ENCODE assay signal across 9 cellular contexts in the genomic region with DNA sequence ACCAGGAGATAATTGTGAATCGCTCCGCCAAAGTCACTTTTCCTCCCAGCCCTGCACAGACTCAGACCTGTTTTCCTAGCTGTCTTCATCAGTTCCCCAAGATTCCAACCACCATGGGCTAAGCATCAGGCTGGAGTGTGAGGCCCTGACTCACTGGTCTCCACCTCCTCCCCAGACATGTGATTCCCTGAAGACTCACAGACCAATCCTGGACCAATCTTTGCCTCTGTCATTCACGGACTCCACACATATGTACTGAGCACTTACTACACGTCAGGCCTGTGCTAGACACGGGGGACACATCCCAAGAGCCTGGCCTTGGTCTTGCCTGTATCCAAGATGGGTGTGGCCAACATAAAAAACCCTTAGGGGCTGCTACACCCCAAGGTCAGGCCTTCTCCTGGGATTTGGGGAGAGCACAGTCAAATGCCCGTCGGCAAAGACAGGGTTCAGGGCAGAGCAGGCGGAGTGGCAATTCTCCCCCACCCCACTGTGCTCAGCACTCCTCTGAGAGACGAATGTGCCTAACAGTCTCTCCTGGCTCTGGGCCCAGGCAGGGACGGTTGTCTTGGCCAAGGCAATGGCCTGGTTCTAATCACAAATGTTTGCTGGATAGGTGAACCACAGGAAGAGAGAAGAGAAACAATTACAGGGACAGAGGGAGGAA. TPM values are rescaled to one million over a fixed set of nuclear protein-coding genes. Genes with fewer than 3 reads are reported as not detected.
A peak's percentile ranks its signal among the peaks of the same experiment; 100 is the strongest.
DNase-seq lines count a peak whose midpoint lies in the region; ATAC-seq and TF ChIP-seq lines count a peak whose summit lies in the region.
"Had no signal": no experiment of that assay in that cellular context is flagged by ENCODE, and none has a peak within 500 bp of the region (broad histone marks: within the 10 kb centered on the region; RNA-seq: fewer than 3 reads in every experiment).

No MANE protein-coding gene starts in this region.

- H3K27me3 ChIP-seq in MM.1S (replicated peaks; ENCODE audit: insufficient read depth, low read length) (no peaks in the 10 kb centered on the region), mammary epithelial cell (ENCODE audit: insufficient read depth, low read length) (no peaks in the 10 kb centered on the region), lung (ENCODE audit: control insufficient read depth, insufficient read depth) (no peaks in the 10 kb centered on the region), tibial nerve (no peaks in the 10 kb centered on the region)

- no peaks in the 10 kb centered on the region for H3K9me2 ChIP-seq in MM.1S (replicated peaks; ENCODE audit: insufficient read depth, low read length)

- H3K9ac ChIP-seq in MM.1S (ENCODE audit: low read length) = no peak overlapping the region
- no peak overlapping the region for H3K9ac ChIP-seq in mammary epithelial cell (ENCODE audit: insufficient read depth, low read length)

- H4K20me1 ChIP-seq in MM.1S (ENCODE audit: insufficient read depth, low read length) (no peaks in the 10 kb centered on the region; the same call in 1 of the 2 replicates), mammary epithelial cell (ENCODE audit: insufficient read depth, low read length) (no peaks in the 10 kb centered on the region)

- H3K27ac ChIP-seq in MM.1S (ENCODE audit: low read length) = no peak overlapping the region; the same call in 1 of the 2 replicates
- peak overlapping the region; percentile 64 for H3K27ac ChIP-seq in mammary epithelial cell (ENCODE audit: insufficient read depth, low read depth, low read length)
- peak overlapping the region; percentile 37 to 57 for H3K27ac ChIP-seq in lung (ENCODE audit: low read depth in 1 of 2, low read length in 1 of 2)
- peak overlapping the region; percentile 88 to 99 (median 94) for H3K27ac ChIP-seq in tibial nerve
- H3K27ac ChIP-seq: HL-60 had no signal

- WGBS in mammary epithelial cell (ENCODE audit: low coverage, missing lambda C conversion rate) = 60% methylated on average over 9 of the region's 10 CpGs
- WGBS in lung, 2 donors = 68 to 75% methylated on average over 10 of the region's 10 CpGs
- WGBS in tibial nerve, 2 donors = 33 to 36% methylated on average over 10 of the region's 10 CpGs

- H2AFZ ChIP-seq in MM.1S (ENCODE audit: low read length) (no peak overlapping the region), mammary epithelial cell (ENCODE audit: low read depth, low read length) (peak overlapping the region; percentile 7)

- H3K4me2 ChIP-seq in MM.1S (ENCODE audit: low read depth, low read length) = peak overlapping the region; percentile 93
- peak overlapping the region; percentile 30 for H3K4me2 ChIP-seq in mammary epithelial cell (ENCODE audit: insufficient read depth, low read depth, low read length)

- H3K36me3 ChIP-seq in MM.1S (replicated peaks; ENCODE audit: insufficient read depth, low read length) (no peaks in the 10 kb centered on the region), mammary epithelial cell (ENCODE audit: insufficient read depth, low read length) (no peaks in the 10 kb centered on the region), lung (ENCODE audit: control insufficient read depth in 2 of 2, insufficient read depth in 2 of 2, low read length in 2 of 2) (no peaks in the 10 kb centered on the region), tibial nerve (no peaks in the 10 kb centered on the region)

- in situ Hi-C loops in mammary epithelial cell (cut with MboI; ENCODE audit: low sequenced_read_pairs in 2 of 2) = no loop called here

- peak in 1 of 2 donors; percentile 58 for TF ChIP-seq EP300 in tibial nerve (IDR thresholded peaks at IDR 0.05)

- ATAC-seq in lung (ENCODE audit: insufficient read depth, low FRiP score) = no peak

- H3K79me2 ChIP-seq in MM.1S (ENCODE audit: low read length) = peaks cover 83% of the 10 kb centered on the region
- H3K79me2 ChIP-seq in mammary epithelial cell (ENCODE audit: insufficient read depth, low read length) = peaks cover 75% of the 10 kb centered on the region

- DNase-seq in C1 segment of cervical spinal cord (lab: John Stamatoyannopoulos, UW) (peak in 11 of 14 donors; percentile 37 to 81 (median 62)), MM.1S (no peak), mammary epithelial cell (peak; percentile 75), lung (ENCODE audit: low spot score) (no peak), tibial nerve (ENCODE audit: low spot score in 2 of 2) (peak in 1 of 2 donors; percentile 58), retina (no peak), GM19238 (ENCODE audit: insufficient read length, low spot score) (no peak), HuH-7 (ENCODE audit: low spot score) (no peak)

- H3F3A ChIP-seq in MM.1S (ENCODE audit: insufficient read depth, low read length) = peaks cover 41% of the 10 kb centered on the region

- CTCF ChIA-PET in mammary epithelial cell (lab: Charles Lee; ENCODE audit: low non-redundant PET) = no interaction called here

- H3K4me3 ChIP-seq in MM.1S (ENCODE audit: low read length) (no peak overlapping the region), mammary epithelial cell (replicated peaks in 1 of 3; ENCODE audit: insufficient read depth in 1 of 3, low read depth in 2 of 3, low read length in 3 of 3) (no peak overlapping the region), lung (no peak overlapping the region), tibial nerve (no peak overlapping the region)

- TF ChIP-seq CTCF in MM.1S (IDR thresholded peaks at IDR 0.05; ENCODE audit: low read length) (no peak), mammary epithelial cell (conservative IDR thresholded peaks at IDR 0.05 in 1 of 2, IDR thresholded peaks at IDR 0.05 in 1 of 2; ENCODE audit: extremely low read depth in 1 of 2, insufficient read depth in 1 of 2, low read depth in 1 of 2, low read length in 2 of 2) (no peak), lung (IDR thresholded peaks at IDR 0.05; ENCODE audit: control extremely low read depth, extremely low read depth) (no peak), tibial nerve (IDR thresholded peaks at IDR 0.05) (no peak)

- intact Hi-C loops in mammary epithelial cell (cut with micrococcal nuclease) = loop anchor here (1.0 kb wide), 1 partner anchor 10 kb away; no protein-coding TSS in a partner anchor

- BruUV-seq in mammary epithelial cell (replicated peaks; lab: Mats Ljungman, UMichigan) = no TSS peak

- dilution Hi-C loops in mammary epithelial cell (cut with HindIII; ENCODE audit: low sequenced_read_pairs) = no loop called here

- H3K9me3 ChIP-seq in MM.1S (replicated peaks; ENCODE audit: insufficient read depth, low read length) = no peaks in the 10 kb centered on the region
- H3K9me3 ChIP-seq in mammary epithelial cell (replicated peaks; ENCODE audit: insufficient read depth, low read length) = no peaks in the 10 kb centered on the region
- H3K9me3 ChIP-seq in lung (ENCODE audit: control insufficient read depth in 2 of 2, insufficient read depth in 1 of 2, low read length in 1 of 2) = no peaks in the 10 kb centered on the region
- no peaks in the 10 kb centered on the region for H3K9me3 ChIP-seq in tibial nerve

- H3K4me1 ChIP-seq in MM.1S (ENCODE audit: low read length) = peaks cover 53% of the 10 kb centered on the region
- peaks cover 71% of the 10 kb centered on the region for H3K4me1 ChIP-seq in mammary epithelial cell (ENCODE audit: insufficient read depth, low read length)
- peaks cover 25 to 63% of the 10 kb centered on the region in 2 donors for H3K4me1 ChIP-seq in lung (ENCODE audit: control insufficient read depth in 2 of 2, insufficient read depth in 2 of 2, low read length in 2 of 2)
- H3K4me1 ChIP-seq in tibial nerve = peaks cover 3 to 100% (median 97%) of the 10 kb centered on the region in 4 donors

- peak in 1 of 2 donors; percentile 13 for TF ChIP-seq POLR2A in tibial nerve (IDR thresholded peaks at IDR 0.05)

RNA-seq across cellular contexts. Expression of a gene that starts 11.9 kb away (rescaled TPM):
- 10 to 100 TPM; 23.0 to 29.3 TPM for total RNA-seq in mammary epithelial cell
- 17.1 TPM for polyA plus RNA-seq in mammary epithelial cell
- polyA minus RNA-seq in mammary epithelial cell = 11.3 TPM
- 10 to 100 TPM; 49.6 to 66.5 TPM for total RNA-seq in lung
- 10 to 100 TPM; 13.4 to 15.8 TPM for polyA plus RNA-seq in lung
- 10 to 100 TPM; 33.9 to 53.8 (median 50.2) TPM for total RNA-seq in tibial nerve

RNA-seq across cellular contexts. Expression of a gene that starts 31.2 kb away (rescaled TPM):
- total RNA-seq in mammary epithelial cell = 10 to 100 TPM; 10.0 to 48.7 TPM
- 45.2 TPM for polyA plus RNA-seq in mammary epithelial cell
- polyA minus RNA-seq in mammary epithelial cell = 74.8 TPM
- 10 to 100 TPM; 20.5 to 51.3 TPM for total RNA-seq in lung
- 10 to 100 TPM; 50.8 to 51.1 TPM for polyA plus RNA-seq in lung
- 10 to 100 TPM in 3 of 4 donors, 1 to 10 TPM in 1; 9.0 to 21.9 (median 14.7) TPM for total RNA-seq in tibial nerve

RNA-seq across cellular contexts. Expression of a gene that starts 38.3 kb away (rescaled TPM):
- 10 to 100 TPM in 1 of 2 donors, 1 to 10 TPM in 1; 6.7 to 11.8 TPM for total RNA-seq in mammary epithelial cell
- 4.4 TPM for polyA plus RNA-seq in mammary epithelial cell
- 0.41 TPM for polyA minus RNA-seq in mammary epithelial cell
- 1 to 10 TPM; 4.9 to 9.0 TPM for total RNA-seq in lung
- 1 to 10 TPM; 2.0 to 4.9 TPM for polyA plus RNA-seq in lung
- total RNA-seq in tibial nerve = under 1 TPM in 1 of 4 donors, not detected in 3; 0.59 TPM

RNA-seq across cellular contexts. Expression of a gene that starts 52.0 kb away (rescaled TPM):
- total RNA-seq in mammary epithelial cell = 10 to 100 TPM; 14.3 to 19.6 TPM
- 21.9 TPM for polyA plus RNA-seq in mammary epithelial cell
- polyA minus RNA-seq in mammary epithelial cell = 50.2 TPM
- total RNA-seq in lung = 10 to 100 TPM; 42.7 to 96.2 TPM
- 10 to 100 TPM; 24.6 to 67.3 TPM for polyA plus RNA-seq in lung
- total RNA-seq in tibial nerve = 10 to 100 TPM; 23.9 to 70.5 (median 37.0) TPM

Comparison
In these comparisons a context has a peak if more than half of its experiments do, and no peak if none do; other contexts are left out.
1. DNase-seq: peak in C1 segment of cervical spinal cord (11 of 14) and mammary epithelial cell (single experiment); none in MM.1S (single experiment), lung (single experiment), retina (single experiment), GM19238 (single experiment) and HuH-7 (single experiment).